13 cellular contexts compared by ENCODE assay signal in genomic region chr4:183130328-183131155, GRCh38. TPM values are rescaled to one million over a fixed set of nuclear protein-coding genes. Genes with fewer than 3 reads are reported as not detected.
DNase-seq lines count a peak whose midpoint lies in the region; ATAC-seq and TF ChIP-seq lines count a peak whose summit lies in the region.
"Had no signal": no experiment of that assay in that cellular context is flagged by ENCODE, and none has a peak within 500 bp of the region (broad histone marks: within the 10 kb centered on the region; RNA-seq: fewer than 3 reads in every experiment).

No MANE protein-coding gene starts in this region.

- no peak for ATAC-seq in CD8-positive, alpha-beta T cell

- peaks cover 7% of the 10 kb centered on the region for H3K27me3 Mint-ChIP-seq in CD8-positive, alpha-beta T cell (ENCODE audit: low read depth)
- H3K27me3 Mint-ChIP-seq: activated naive CD4-positive, alpha-beta T cell treated with anti-CD3 and anti-CD28 coated beads, Interleukin-2, amount 10 ng/mL, durations not matched to agents 7 days and 5 days; type B pancreatic cell had no signal

- H3K27me3 ChIP-seq in stomach = no peaks in the 10 kb centered on the region
- H3K27me3 ChIP-seq in CD8-positive, alpha-beta T cell (ENCODE audit: insufficient read depth, low read length) = no peaks in the 10 kb centered on the region

- no peak overlapping the region for H3K4me3 Mint-ChIP-seq in CD8-positive, alpha-beta T cell
- H3K4me3 Mint-ChIP-seq: activated naive CD4-positive, alpha-beta T cell treated with anti-CD3 and anti-CD28 coated beads, Interleukin-2, amount 10 ng/mL, durations not matched to agents 7 days and 5 days; type B pancreatic cell had no signal

- H3K9me3 Mint-ChIP-seq in CD8-positive, alpha-beta T cell = no peaks in the 10 kb centered on the region
- H3K9me3 Mint-ChIP-seq: activated naive CD4-positive, alpha-beta T cell treated with anti-CD3 and anti-CD28 coated beads, Interleukin-2, amount 10 ng/mL, durations not matched to agents 7 days and 5 days; type B pancreatic cell had no signal

- no peaks in the 10 kb centered on the region for H3K36me3 Mint-ChIP-seq in CD8-positive, alpha-beta T cell
- H3K36me3 Mint-ChIP-seq: activated naive CD4-positive, alpha-beta T cell treated with anti-CD3 and anti-CD28 coated beads, Interleukin-2, amount 10 ng/mL, durations not matched to agents 7 days and 5 days; type B pancreatic cell had no signal

- no peak overlapping the region for H3K4me3 ChIP-seq in stomach
- no peak overlapping the region for H3K4me3 ChIP-seq in CD8-positive, alpha-beta T cell (ENCODE audit: low read depth, low read length)

- CTCF ChIA-PET in CD8-positive, alpha-beta T cell (lab: Charles Lee) = no interaction called here

- no peaks in the 10 kb centered on the region for H3K9me3 ChIP-seq in stomach
- H3K9me3 ChIP-seq in CD8-positive, alpha-beta T cell (ENCODE audit: low read length) = no peaks in the 10 kb centered on the region

- 48 to 61% (median 50%) methylated on average over 7 of the region's 7 CpGs for WGBS in stomach, 5 donors

- POLR2A ChIA-PET in CD8-positive, alpha-beta T cell (lab: Charles Lee) = no interaction called here

- no peaks in the 10 kb centered on the region for H3K4me1 Mint-ChIP-seq in CD8-positive, alpha-beta T cell (ENCODE audit: low read depth)
- H3K4me1 Mint-ChIP-seq: activated naive CD4-positive, alpha-beta T cell treated with anti-CD3 and anti-CD28 coated beads, Interleukin-2, amount 10 ng/mL, durations not matched to agents 7 days and 5 days had no signal

- no peak overlapping the region for H3K27ac ChIP-seq in stomach
- H3K27ac ChIP-seq in CD8-positive, alpha-beta T cell (ENCODE audit: low read depth, low read length) = no peak overlapping the region
- H3K27ac ChIP-seq: 22Rv1 had no signal

- H3K4me1 ChIP-seq in stomach = peaks cover 0 to 28% (median 13%) of the 10 kb centered on the region in 4 donors
- H3K4me1 ChIP-seq in CD8-positive, alpha-beta T cell (ENCODE audit: insufficient read depth, low read length) = no peaks in the 10 kb centered on the region

- H3K36me3 ChIP-seq in stomach = no peaks in the 10 kb centered on the region
- H3K36me3 ChIP-seq in CD8-positive, alpha-beta T cell (ENCODE audit: insufficient read depth, low read length) = no peaks in the 10 kb centered on the region

- no peak for TF ChIP-seq POLR2A in stomach (IDR thresholded peaks at IDR 0.05)

- DNase-seq in NCI-H1417 (lab: John Stamatoyannopoulos, UW) = peak in 2 of 3 experiments; percentile 10 to 77
- DNase-seq in NCI-H1417 treated with DMSO at 0.1 percent for 48 hours (lab: John Stamatoyannopoulos, UW) = no peak
- peak; percentile 41 to 53 for DNase-seq in SHP77 (lab: John Stamatoyannopoulos, UW)
- peak; percentile 76 for DNase-seq in glomerular visceral epithelial cell (ENCODE audit: extremely low spot score)
- peak; percentile 61 for DNase-seq in stomach
- DNase-seq in CD8-positive, alpha-beta T cell = no peak
- DNase-seq in NCI-H2171 treated with DMSO at 0.1 percent for 48 hours (lab: John Stamatoyannopoulos, UW) = no peak
- DNase-seq in GM20000 (ENCODE audit: low spot score) = no peak
- DNase-seq: activated naive CD4-positive, alpha-beta T cell treated with anti-CD3 and anti-CD28 coated beads, Interleukin-2, amount 10 ng/mL, durations not matched to agents 7 days and 5 days; NCI-H524 treated with DMSO at 0.1 percent for 48 hours; stimulated activated CD4-positive, alpha-beta T cell treated with anti-CD3 and anti-CD28 coated beads, Interleukin-4, amount 100 ng/mL, for 24 hours had no signal

- intact Hi-C loops in stomach (cut with DNase I; ENCODE audit: low total_unique reads) = no loop called here
- intact Hi-C loops in CD8-positive, alpha-beta T cell (cut with DNase I, micrococcal nuclease) = no loop called here

- no peak for TF ChIP-seq EP300 in stomach (IDR thresholded peaks at IDR 0.05)

- H3K27ac Mint-ChIP-seq in CD8-positive, alpha-beta T cell = no peak overlapping the region
- H3K27ac Mint-ChIP-seq: activated naive CD4-positive, alpha-beta T cell treated with anti-CD3 and anti-CD28 coated beads, Interleukin-2, amount 10 ng/mL, durations not matched to agents 7 days and 5 days; type B pancreatic cell had no signal

- TF ChIP-seq CTCF in stomach (IDR thresholded peaks at IDR 0.05) = no peak
- TF ChIP-seq CTCF in CD8-positive, alpha-beta T cell (IDR thresholded peaks at IDR 0.05) = no peak
- TF ChIP-seq CTCF in GM20000 (IDR thresholded peaks at IDR 0.05; ENCODE audit: extremely low read depth, missing control alignments) = no peak

RNA-seq across cellular contexts. Expression of gene WWC2, which starts 31.5 kb away (rescaled TPM):
- total RNA-seq in stomach = 10 to 100 TPM; 30.9 to 59.1 (median 35.4) TPM
- polyA plus RNA-seq in stomach = 1 to 10 TPM; 2.6 to 6.0 (median 4.9) TPM
- total RNA-seq in CD8-positive, alpha-beta T cell = 1 to 10 TPM in 1 of 2 experiments, under 1 TPM in 1; 0.73 to 1.8 TPM

Comparison
In these comparisons a context has a peak if more than half of its experiments do, and no peak if none do; other contexts are left out.
1. DNase-seq: peak in NCI-H1417 (2 of 3), SHP77 (2 of 2), glomerular visceral epithelial cell (single experiment) and stomach (single experiment); none in NCI-H1417 treated with DMSO at 0.1 percent for 48 hours (single experiment), CD8-positive, alpha-beta T cell (0 of 7), NCI-H2171 treated with DMSO at 0.1 percent for 48 hours (single experiment) and GM20000 (single experiment).
2. RNA of gene WWC2, which starts 31.5 kb away (total RNA-seq): 30.9 to 59.1 TPM in stomach; 0.73 to 1.8 TPM in CD8-positive, alpha-beta T cell; every median in the first group is over 10 times any median in the second.